ENCODE assay signal across 18 cellular contexts in the genomic region with DNA sequence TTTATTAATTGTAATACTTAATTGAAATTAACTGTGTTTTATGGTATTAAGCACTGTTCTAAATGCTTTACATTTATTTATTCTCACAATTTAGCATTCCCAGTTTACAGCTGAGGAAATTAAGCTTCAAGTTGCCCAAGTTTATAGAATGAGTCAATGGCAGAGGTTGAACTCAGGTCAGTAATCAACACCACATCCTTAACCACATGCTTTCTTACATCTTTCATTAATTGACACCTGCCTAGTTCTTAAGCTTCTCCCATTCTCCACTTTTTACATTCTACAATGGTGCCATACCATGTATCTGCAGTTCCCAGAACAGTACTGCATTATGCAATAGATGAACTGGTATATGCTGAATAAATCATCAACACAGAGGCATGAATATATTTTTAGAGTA. TPM values are rescaled to one million over a fixed set of nuclear protein-coding genes. Genes with fewer than 3 reads are reported as not detected.
A peak's percentile ranks its signal among the peaks of the same experiment; 100 is the strongest.
DNase-seq lines count a peak whose midpoint lies in the region; ATAC-seq, FAIRE-seq and TF ChIP-seq lines count a peak whose summit lies in the region.
"Had no signal": no experiment of that assay in that cellular context is flagged by ENCODE, and none has a peak within 500 bp of the region (broad histone marks: within the 10 kb centered on the region; RNA-seq: fewer than 3 reads in every experiment).

No MANE protein-coding gene starts in this region.

- H4K20me1 ChIP-seq in DND-41 (ENCODE audit: insufficient read depth, low read length) (no peaks in the 10 kb centered on the region), keratinocyte (ENCODE audit: control insufficient read depth, extremely low read depth, insufficient read depth, low read length) (no peaks in the 10 kb centered on the region), hepatocyte (ENCODE audit: insufficient read depth, poor library complexity, severe bottlenecking) (no peaks in the 10 kb centered on the region)
- H4K20me1 ChIP-seq: BLaER1 treated with 17β-estradiol and CSF1 and Interleukin-3, amounts not matched to agents 10 nM and 100 nM had no signal

- no peak overlapping the region for H3K4me2 ChIP-seq in DND-41 (ENCODE audit: insufficient read depth, low read length)
- H3K4me2 ChIP-seq in keratinocyte (ENCODE audit: control insufficient read depth, extremely low read depth, insufficient read depth, low read depth, low read length), result no peak overlapping the region
- H3K4me2 ChIP-seq in hepatocyte, result no peak overlapping the region
- H3K4me2 ChIP-seq: BLaER1 treated with 17β-estradiol and CSF1 and Interleukin-3, amounts not matched to agents 10 nM and 100 nM had no signal

- no peaks in the 10 kb centered on the region for H3K27me3 ChIP-seq in DND-41 (ENCODE audit: insufficient read depth, low read length, poor library complexity)
- no peaks in the 10 kb centered on the region for H3K27me3 ChIP-seq in bronchial epithelial cell (ENCODE audit: control insufficient read depth, insufficient read depth, low read length)
- H3K27me3 ChIP-seq in keratinocyte (ENCODE audit: control insufficient read depth, extremely low read depth, insufficient read depth, low read length), result no peaks in the 10 kb centered on the region
- no peaks in the 10 kb centered on the region for H3K27me3 ChIP-seq in hepatocyte
- no peaks in the 10 kb centered on the region for H3K27me3 ChIP-seq in heart right ventricle
- H3K27me3 ChIP-seq: BLaER1 treated with 17β-estradiol and CSF1 and Interleukin-3, amounts not matched to agents 10 nM and 100 nM had no signal

- H3K4me1 ChIP-seq in DND-41 (ENCODE audit: insufficient read depth, low read length) (no peaks in the 10 kb centered on the region), keratinocyte (ENCODE audit: control insufficient read depth, extremely low read depth, insufficient read depth, low read length) (no peaks in the 10 kb centered on the region), hepatocyte (ENCODE audit: insufficient read depth) (no peaks in the 10 kb centered on the region), heart right ventricle (no peaks in the 10 kb centered on the region)
- H3K4me1 ChIP-seq: BLaER1 treated with 17β-estradiol and CSF1 and Interleukin-3, amounts not matched to agents 10 nM and 100 nM had no signal

- ATAC-seq in DND-41 (ENCODE audit: insufficient read depth, low read depth) (peak; percentile 68), heart right ventricle (no peak)
- ATAC-seq: CD8-positive, alpha-beta T cell; GM12878; HCT116 had no signal

- TF ChIP-seq CTCF in DND-41 (IDR thresholded peaks at IDR 0.05; ENCODE audit: borderline replicate concordance, extremely low read depth, low read length, poor library complexity, severe bottlenecking) (no peak), bronchial epithelial cell (IDR thresholded peaks at IDR 0.05; ENCODE audit: insufficient read depth, low read length, severe bottlenecking) (no peak), keratinocyte (optimal IDR thresholded peaks at IDR 0.05 in 1 of 3, IDR thresholded peaks at IDR 0.05 in 1 of 3, conservative IDR thresholded peaks at IDR 0.05 in 1 of 3; ENCODE audit: extremely low read depth in 1 of 3, insufficient read depth in 2 of 3, low read length in 3 of 3) (no peak), hepatocyte (IDR thresholded peaks at IDR 0.05; ENCODE audit: poor library complexity) (no peak), heart right ventricle (IDR thresholded peaks at IDR 0.05) (no peak)

- FAIRE-seq in bronchial epithelial cell (lab: Jason Lieb, UNC), result no peak
- FAIRE-seq in keratinocyte (lab: Jason Lieb, UNC), result peak; percentile 13
- FAIRE-seq: GM12878 had no signal

- H3K4me3 ChIP-seq in DND-41 (ENCODE audit: low read depth in 1 of 2, low read length in 2 of 2) (no peak overlapping the region), bronchial epithelial cell (ENCODE audit: low read depth, low read length) (no peak overlapping the region), keratinocyte (ENCODE audit: control insufficient read depth in 2 of 3, extremely low read depth in 1 of 3, insufficient read depth in 2 of 3, low read depth in 1 of 3, low read length in 3 of 3) (no peak overlapping the region), hepatocyte (no peak overlapping the region), heart right ventricle (no peak overlapping the region)
- H3K4me3 ChIP-seq: BLaER1 treated with 17β-estradiol and CSF1 and Interleukin-3, amounts not matched to agents 10 nM and 100 nM; GM12878 had no signal

- intact Hi-C loops in heart right ventricle (cut with DNase I), result loop anchor here in 1 of 10 donors (5.0 kb wide), 1 partner anchor 730 kb away; no protein-coding TSS in a partner anchor

- no peak overlapping the region for H2AFZ ChIP-seq in DND-41 (ENCODE audit: low read depth, low read length)
- H2AFZ ChIP-seq in keratinocyte (ENCODE audit: control insufficient read depth, low read length), result no peak overlapping the region
- no peak overlapping the region for H2AFZ ChIP-seq in hepatocyte

- no peaks in the 10 kb centered on the region for H3K36me3 ChIP-seq in DND-41 (ENCODE audit: insufficient read depth, low read length)
- H3K36me3 ChIP-seq in bronchial epithelial cell (ENCODE audit: control insufficient read depth, insufficient read depth, low read length), result no peaks in the 10 kb centered on the region
- no peaks in the 10 kb centered on the region for H3K36me3 ChIP-seq in keratinocyte (ENCODE audit: control insufficient read depth in 2 of 2, extremely low read depth in 1 of 2, insufficient read depth in 2 of 2, low read length in 2 of 2)
- H3K36me3 ChIP-seq in hepatocyte (replicated peaks; ENCODE audit: insufficient read depth, low read depth), result no peaks in the 10 kb centered on the region
- peaks cover 0 to 12% (median 5%) of the 10 kb centered on the region in 9 donors for H3K36me3 ChIP-seq in heart right ventricle

- H3K9me1 ChIP-seq in keratinocyte (ENCODE audit: control insufficient read depth, extremely low read depth, insufficient read depth, low read length), result no peaks in the 10 kb centered on the region

- H3K9me2 ChIP-seq in hepatocyte (replicated peaks; ENCODE audit: insufficient read depth), result no peaks in the 10 kb centered on the region

- H3K27ac ChIP-seq in DND-41 (ENCODE audit: low read length), result no peak overlapping the region
- H3K27ac ChIP-seq in keratinocyte (ENCODE audit: control insufficient read depth, insufficient read depth, low read length), result no peak overlapping the region
- H3K27ac ChIP-seq in hepatocyte, result no peak overlapping the region
- no peak overlapping the region for H3K27ac ChIP-seq in heart right ventricle
- H3K27ac ChIP-seq: BLaER1 treated with 17β-estradiol and CSF1 and Interleukin-3, amounts not matched to agents 10 nM and 100 nM; HL-60 had no signal

- H3K9ac ChIP-seq in DND-41 (ENCODE audit: low read depth, low read length), result no peak overlapping the region
- no peak overlapping the region for H3K9ac ChIP-seq in keratinocyte (ENCODE audit: control insufficient read depth, extremely low read depth, insufficient read depth, low read length)
- H3K9ac ChIP-seq: BLaER1 treated with 17β-estradiol and CSF1 and Interleukin-3, amounts not matched to agents 10 nM and 100 nM had no signal

- no peaks in the 10 kb centered on the region for H3K9me3 ChIP-seq in DND-41 (ENCODE audit: insufficient read depth, low read length, severe bottlenecking)
- H3K9me3 ChIP-seq in keratinocyte (ENCODE audit: control insufficient read depth, low read depth, low read length), result no peaks in the 10 kb centered on the region
- no peaks in the 10 kb centered on the region for H3K9me3 ChIP-seq in hepatocyte (ENCODE audit: low read depth)
- no peaks in the 10 kb centered on the region for H3K9me3 ChIP-seq in heart right ventricle
- H3K9me3 ChIP-seq: BLaER1 treated with 17β-estradiol and CSF1 and Interleukin-3, amounts not matched to agents 10 nM and 100 nM had no signal

- H3K79me2 ChIP-seq in DND-41 (ENCODE audit: insufficient read depth, low read length), result no peaks in the 10 kb centered on the region
- H3K79me2 ChIP-seq in keratinocyte (ENCODE audit: control insufficient read depth, insufficient read depth, low read length), result no peaks in the 10 kb centered on the region
- no peaks in the 10 kb centered on the region for H3K79me2 ChIP-seq in hepatocyte

- DNase-seq in DND-41 (no peak), bronchial epithelial cell (ENCODE audit: low read depth) (peak; percentile 53), keratinocyte (ENCODE audit: low read depth, low spot score) (no peak), renal cortical epithelial cell (ENCODE audit: low read depth) (peak; percentile 82), hepatocyte (ENCODE audit: low spot score) (no peak), heart right ventricle (no peak), NK-92 (lab: John Stamatoyannopoulos, UW; ENCODE audit: unreplicated experiment) (no peak)
- DNase-seq: Calu3; CD8-positive, alpha-beta T cell; DMS79 treated with DMSO at 0.1 percent for 48 hours; EL; GOT3; H7; HFFc6 had no signal

- dilution Hi-C loops in keratinocyte (cut with MboI; ENCODE audit: extremely low pct_ligation_motif_present, low sequenced_read_pairs), result no loop called here

RNA-seq across cellular contexts. Expression of gene RBM26, which starts 11.7 kb away (rescaled TPM):
- 13.7 and 15.7 TPM in 2 replicates for total RNA-seq in bronchial epithelial cell
- 15.0 to 28.4 TPM (median 19.6 TPM) in 3 replicates for polyA plus RNA-seq in keratinocyte
- polyA plus RNA-seq in keratinocyte (2011; ENCODE audit: low read depth), result 18.0 TPM
- polyA plus RNA-seq in keratinocyte (2011; cell fraction: cytosol; rRNA removed), result 8.5 and 14.0 TPM in 2 replicates
- polyA plus RNA-seq in keratinocyte (2011; cell fraction: nucleus; rRNA removed), result 46.8 and 66.8 TPM in 2 replicates
- 14.4 and 20.0 TPM in 2 replicates for polyA plus RNA-seq in keratinocyte (2012; ENCODE audit: low replicate concordance)
- polyA minus RNA-seq in keratinocyte, result 9.1 to 23.9 TPM (median 11.4 TPM) in 3 replicates
- 8.4 TPM for polyA minus RNA-seq in keratinocyte (2011; cell fraction: cytosol; rRNA and poly(A)+ RNA removed)
- polyA minus RNA-seq in keratinocyte (2011; cell fraction: nucleus; rRNA and poly(A)+ RNA removed), result 23.6 and 42.4 TPM in 2 replicates
- 10.9 and 33.0 TPM in 2 replicates for total RNA-seq in renal cortical epithelial cell
- 38.8 and 45.9 TPM in 2 replicates for total RNA-seq in hepatocyte
- polyA plus RNA-seq in hepatocyte, result 17.5 and 19.3 TPM in 2 replicates
- total RNA-seq in heart right ventricle, result 10 to 100 TPM; 18.6 to 28.6 (median 24.5) TPM
- polyA plus RNA-seq in heart right ventricle, result 10 to 100 TPM in 1 of 2 donors, 1 to 10 TPM in 1; 7.5 to 46.8 TPM

Comparison
In these comparisons a context has a peak if more than half of its experiments do, and no peak if none do; other contexts are left out.
1. DNase-seq: peak in bronchial epithelial cell (single experiment) and renal cortical epithelial cell (single experiment); none in DND-41 (single experiment), keratinocyte (single experiment), hepatocyte (single experiment), heart right ventricle (0 of 2) and NK-92 (single experiment).